In the genomic region with DNA sequence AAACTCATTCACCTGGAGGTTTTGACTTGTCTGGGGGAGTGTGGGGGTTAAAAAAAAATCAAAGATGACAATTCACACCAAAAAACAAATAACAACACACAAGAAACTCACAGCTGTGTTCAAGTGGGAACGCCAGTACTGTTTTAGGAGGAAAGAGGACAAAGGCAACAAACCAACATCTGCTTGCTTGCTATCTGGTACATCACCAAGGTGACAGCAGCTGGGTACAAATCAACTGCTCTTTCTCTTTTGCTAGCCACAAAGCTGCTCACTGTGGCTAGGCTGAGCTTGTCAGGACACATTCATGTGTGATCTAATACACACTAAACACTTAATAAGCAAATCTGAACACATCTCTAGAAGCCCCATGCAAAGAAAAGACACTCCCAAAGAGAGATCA, we compare ENCODE assay signal across 10 cellular contexts.
DNase-seq lines count a peak whose midpoint lies in the region; ATAC-seq and TF ChIP-seq lines count a peak whose summit lies in the region.
"Had no signal": no experiment of that assay in that cellular context is flagged by ENCODE, and none has a peak within 500 bp of the region (broad histone marks: within the 10 kb centered on the region; RNA-seq: fewer than 3 reads in every experiment).

No MANE protein-coding gene starts in this region.

- no peaks in the 10 kb centered on the region for H3K36me3 ChIP-seq in WERI-Rb-1
- H3K36me3 ChIP-seq in H7 (replicated peaks; ENCODE audit: control insufficient read depth, insufficient read depth, low read length): no peaks in the 10 kb centered on the region

- peaks cover 2% of the 10 kb centered on the region for H3K9me3 Mint-ChIP-seq in memory B cell

- no peaks in the 10 kb centered on the region for H3K36me3 Mint-ChIP-seq in memory B cell
- H3K36me3 Mint-ChIP-seq: brain had no signal

- H3K27me3 ChIP-seq in WERI-Rb-1 (ENCODE audit: insufficient read depth, low read depth, severe bottlenecking): no peaks in the 10 kb centered on the region
- H3K27me3 ChIP-seq in H7 (ENCODE audit: control insufficient read depth, insufficient read depth, low read length): no peaks in the 10 kb centered on the region

- no peak overlapping the region for H3K4me3 Mint-ChIP-seq in memory B cell
- H3K4me3 Mint-ChIP-seq: brain had no signal

- ATAC-seq in GM18511 (IDR thresholded peaks at IDR 0.05; ENCODE audit: unreplicated experiment): peak; percentile 68
- ATAC-seq in GM21423 (IDR thresholded peaks at IDR 0.05; ENCODE audit: unreplicated experiment): peak; percentile 60
- ATAC-seq in HG03457 (IDR thresholded peaks at IDR 0.05; ENCODE audit: unreplicated experiment): peak; percentile 43
- peak; percentile 62 for ATAC-seq in memory B cell (ENCODE audit: low read depth)

- TF ChIP-seq CTCF in WERI-Rb-1 (IDR thresholded peaks at IDR 0.05; ENCODE audit: low read depth, low read length): no peak

- H3K4me3 ChIP-seq in WERI-Rb-1 (ENCODE audit: low read depth, low read length) (no peak overlapping the region), H7 (ENCODE audit: insufficient read depth, low read depth, low read length) (no peak overlapping the region)

- peak overlapping the region; percentile 17 for H3K27ac Mint-ChIP-seq in memory B cell
- H3K27ac Mint-ChIP-seq: brain had no signal

- H3K27me3 Mint-ChIP-seq in memory B cell: no peaks in the 10 kb centered on the region
- H3K27me3 Mint-ChIP-seq: brain had no signal

- no peak for DNase-seq in memory B cell (ENCODE audit: low spot score in 2 of 2)
- DNase-seq in pons (ENCODE audit: low spot score): no peak
- DNase-seq in DMS114 treated with DMSO at 0.1 percent for 48 hours (lab: John Stamatoyannopoulos, UW; ENCODE audit: unreplicated experiment): no peak
- no peak for DNase-seq in WERI-Rb-1
- no peak for DNase-seq in H7
- DNase-seq: SHP77 treated with DMSO at 0.1 percent for 48 hours had no signal

- H3K9me3 ChIP-seq in WERI-Rb-1 (ENCODE audit: severe bottlenecking): no peaks in the 10 kb centered on the region

- H3K27ac ChIP-seq in WERI-Rb-1: no peak overlapping the region

- peaks cover 19% of the 10 kb centered on the region for H3K4me1 Mint-ChIP-seq in memory B cell
